Comparison of ENCODE assay signal across 10 cellular contexts in genomic region chr12:95608252-95609033, GRCh38. TPM values are rescaled to one million over a fixed set of nuclear protein-coding genes. Genes with fewer than 3 reads are reported as not detected.
DNase-seq lines count a peak whose midpoint lies in the region; ATAC-seq and TF ChIP-seq lines count a peak whose summit lies in the region.
"Had no signal": no experiment of that assay in that cellular context is flagged by ENCODE, and none has a peak within 500 bp of the region (broad histone marks: within the 10 kb centered on the region; RNA-seq: fewer than 3 reads in every experiment).

No MANE protein-coding gene starts in this region.

- H3K27ac ChIP-seq in dorsolateral prefrontal cortex: peak overlapping the region in 10 of 59 donors; percentile 7 to 65 (median 26)
- peak overlapping the region in 1 of 3 donors; percentile 24 for H3K27ac ChIP-seq in right lobe of liver
- no peak overlapping the region for H3K27ac ChIP-seq in Karpas-422 (ENCODE audit: low read length)
- H3K27ac ChIP-seq: VCaP had no signal

- TF ChIP-seq CTCF in AG10803 (conservative IDR thresholded peaks at IDR 0.05; ENCODE audit: low read length) (no peak), dorsolateral prefrontal cortex (IDR thresholded peaks at IDR 0.05 in 54 of 56, conservative IDR thresholded peaks at IDR 0.05 in 2 of 56; ENCODE audit: low read depth in 1 of 56, partially characterized antibody in 56 of 56) (no peak), right lobe of liver (IDR thresholded peaks at IDR 0.05) (peak in 1 of 4 donors; percentile 10)

- intact Hi-C loops in dorsolateral prefrontal cortex (cut with DNase I) (no loop called here), right lobe of liver (cut with DNase I) (no loop called here)

- H3K27me3 ChIP-seq in dorsolateral prefrontal cortex (no peaks in the 10 kb centered on the region), right lobe of liver (no peaks in the 10 kb centered on the region), Karpas-422 (ENCODE audit: low read length) (no peaks in the 10 kb centered on the region)

- no peak overlapping the region for H3K9ac ChIP-seq in Karpas-422 (ENCODE audit: low read length)

- no peaks in the 10 kb centered on the region for H3K36me3 ChIP-seq in right lobe of liver
- H3K36me3 ChIP-seq in Karpas-422 (ENCODE audit: insufficient read depth, low read length): no peaks in the 10 kb centered on the region

- no peaks in the 10 kb centered on the region for H3K9me3 ChIP-seq in right lobe of liver
- no peaks in the 10 kb centered on the region for H3K9me3 ChIP-seq in Karpas-422 (ENCODE audit: low read length)

- TF ChIP-seq POLR2A in right lobe of liver (IDR thresholded peaks at IDR 0.05): no peak

- no peak overlapping the region for H2AFZ ChIP-seq in Karpas-422 (ENCODE audit: low read length)

- H3K9me2 ChIP-seq in Karpas-422 (replicated peaks; ENCODE audit: insufficient read depth, low read length): no peaks in the 10 kb centered on the region

- H3K4me1 ChIP-seq in right lobe of liver (peaks cover 0 to 10% (median 4%) of the 10 kb centered on the region in 4 donors), Karpas-422 (ENCODE audit: low read length) (no peaks in the 10 kb centered on the region)

- no peaks in the 10 kb centered on the region for H4K20me1 ChIP-seq in Karpas-422 (ENCODE audit: insufficient read depth, low read depth, low read length)

- H3K79me2 ChIP-seq in Karpas-422 (ENCODE audit: low read length): no peaks in the 10 kb centered on the region

- 37% methylated on average over 10 of the region's 13 CpGs for WGBS in right lobe of liver (ENCODE audit: insufficient coverage, low coverage, low lambda C conversion rate, missing lambda C conversion rate)

- DNase-seq in AG10803 (ENCODE audit: low read depth) (peak; percentile 89), NCI-H2029 (lab: John Stamatoyannopoulos, UW) (peak; percentile 93), dorsolateral prefrontal cortex (peak in 8 of 10 donors; percentile 30 to 74 (median 56)), right lobe of liver (peak in 2 of 3 donors; percentile 50 to 65), SKM-1 (lab: John Stamatoyannopoulos, UW; ENCODE audit: unreplicated experiment) (no peak), Karpas-422 (no peak)
- no peak for DNase-seq in stimulated activated CD4-positive, alpha-beta T cell treated with anti-CD3 and anti-CD28 coated beads, Interleukin-4, amount 100 ng/mL, for 24 hours
- DNase-seq: CD4-positive, alpha-beta memory T cell had no signal

- peak; percentile 76 to 88 (median 82) for ATAC-seq in right lobe of liver
- no peak for ATAC-seq in GM18861 (IDR thresholded peaks at IDR 0.05; ENCODE audit: unreplicated experiment)

- H3K4me3 ChIP-seq in AG10803 (ENCODE audit: low read length): no peak overlapping the region
- peak overlapping the region in 8 of 59 donors; percentile 1 to 24 (median 4) for H3K4me3 ChIP-seq in dorsolateral prefrontal cortex
- no peak overlapping the region for H3K4me3 ChIP-seq in right lobe of liver
- H3K4me3 ChIP-seq in Karpas-422 (ENCODE audit: low read length): no peak overlapping the region

- no peak overlapping the region for H3K4me2 ChIP-seq in Karpas-422 (ENCODE audit: low read depth, low read length, poor library complexity, severe bottlenecking)

RNA-seq across cellular contexts. Expression of gene USP44, which starts 57.2 kb away (rescaled TPM):
- total RNA-seq in dorsolateral prefrontal cortex (1 to 10 TPM; 1.1 to 7.8 (median 3.0) TPM), right lobe of liver (under 1 TPM in 4 of 6 experiments, not detected in 2; 0.22 to 0.31 (median 0.23) TPM)
- 0.11 TPM in 1 of 2 replicates, not detected in the other for total RNA-seq in Karpas-422 (2014; rRNA removed; shearing (Covaris generic); ENCODE audit: low replicate concordance)

Comparison
In these comparisons a context has a peak if more than half of its experiments do, and no peak if none do; other contexts are left out.
1. DNase-seq: peak in AG10803 (single experiment), NCI-H2029 (single experiment), dorsolateral prefrontal cortex (8 of 10) and right lobe of liver (2 of 3); none in SKM-1 (single experiment), Karpas-422 (single experiment) and stimulated activated CD4-positive, alpha-beta T cell treated with anti-CD3 and anti-CD28 coated beads, Interleukin-4, amount 100 ng/mL, for 24 hours (single experiment).